In the genomic region with DNA sequence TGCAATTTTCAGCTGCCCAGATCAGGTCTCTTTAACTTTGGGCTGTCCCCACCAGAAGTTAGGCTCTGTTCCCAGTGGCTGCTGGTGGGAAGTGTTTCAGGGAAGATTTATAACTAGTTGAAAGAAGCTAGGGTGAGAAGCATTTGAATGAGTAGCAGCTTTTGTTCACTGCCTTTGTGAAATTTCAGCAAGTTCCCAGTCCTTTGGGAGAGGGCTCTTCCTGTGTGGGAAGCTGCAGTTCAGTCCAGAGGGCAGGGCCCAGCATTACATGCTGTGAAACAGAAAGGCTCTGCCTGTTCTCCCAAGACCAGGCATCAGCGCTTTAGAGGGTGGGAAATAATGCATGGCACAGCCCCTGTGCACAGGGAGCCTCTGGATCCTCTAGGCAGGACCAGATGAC, we compare ENCODE assay signal across 21 cellular contexts. TPM values are rescaled to one million over a fixed set of nuclear protein-coding genes. Genes with fewer than 3 reads are reported as not detected.
DNase-seq lines count a peak whose midpoint lies in the region; ATAC-seq and TF ChIP-seq lines count a peak whose summit lies in the region.
"Had no signal": no experiment of that assay in that cellular context is flagged by ENCODE, and none has a peak within 500 bp of the region (broad histone marks: within the 10 kb centered on the region; RNA-seq: fewer than 3 reads in every experiment).

No MANE protein-coding gene starts in this region.

- H3K4me3 Mint-ChIP-seq in progenitor cell of endocrine pancreas (ENCODE audit: low read depth), result no peak overlapping the region
- H3K4me3 Mint-ChIP-seq: H9, IgD-negative memory B cell had no signal

- in situ Hi-C loops in SK-MEL-5 (cut with HindIII; ENCODE audit: low pct_unique_long_range_greater_than_20kb, low sequenced_read_pairs), result no loop called here

- ATAC-seq in GM19035 (IDR thresholded peaks at IDR 0.05; ENCODE audit: unreplicated experiment) (no peak), HG02588 (IDR thresholded peaks at IDR 0.05; ENCODE audit: unreplicated experiment) (no peak)
- ATAC-seq: PC-3 had no signal

- H3K27ac ChIP-seq in caudate nucleus (ENCODE audit: low read depth, low read length), result peak overlapping the region; percentile 73
- H3K27ac ChIP-seq: C4-2B, HL-60 had no signal

- no peaks in the 10 kb centered on the region for H3K27me3 Mint-ChIP-seq in progenitor cell of endocrine pancreas
- H3K27me3 Mint-ChIP-seq: IgD-negative memory B cell had no signal

- TF ChIP-seq CTCF in progenitor cell of endocrine pancreas (IDR thresholded peaks at IDR 0.05; ENCODE audit: unreplicated experiment), result no peak

- H3K9me3 Mint-ChIP-seq in progenitor cell of endocrine pancreas (ENCODE audit: low read depth), result no peaks in the 10 kb centered on the region
- H3K9me3 Mint-ChIP-seq: H9, IgD-negative memory B cell had no signal

- peaks cover 23% of the 10 kb centered on the region for H3K36me3 Mint-ChIP-seq in progenitor cell of endocrine pancreas (ENCODE audit: insufficient read depth)

- DNase-seq in SK-MEL-5 (ENCODE audit: low read depth, low spot score), result peak; percentile 70
- DNase-seq in caudate nucleus (lab: John Stamatoyannopoulos, UW), result peak in 5 of 61 donors; percentile 5 to 47 (median 9)
- DNase-seq in medulla oblongata (ENCODE audit: extremely low spot score), result peak; percentile 71
- no peak for DNase-seq in progenitor cell of endocrine pancreas (ENCODE audit: low spot score, unreplicated experiment)
- DNase-seq in NK-92 (lab: John Stamatoyannopoulos, UW; ENCODE audit: unreplicated experiment), result no peak
- DNase-seq: AML-193, DMS79 treated with DMSO at 0.1 percent for 48 hours, H9, Karpas-422, NCI-H1417 treated with DMSO at 0.1 percent for 48 hours, NCI-H187 treated with DMSO at 0.1 percent for 48 hours, NCI-H2227 treated with DMSO at 0.1 percent for 48 hours, NCI-H524 treated with DMSO at 0.1 percent for 48 hours, PC-3, RPMI8226, SHP77 treated with DMSO at 0.1 percent for 48 hours had no signal

- peak overlapping the region; percentile 71 for H3K27ac Mint-ChIP-seq in progenitor cell of endocrine pancreas
- H3K27ac Mint-ChIP-seq: H9 had no signal

- peaks cover 18% of the 10 kb centered on the region for H3K4me1 Mint-ChIP-seq in progenitor cell of endocrine pancreas (ENCODE audit: low read depth)
- H3K4me1 Mint-ChIP-seq: H9, IgD-negative memory B cell had no signal

RNA-seq across cellular contexts. Expression of gene PROCA1, which starts 17.8 kb away (rescaled TPM):
- 0.16 TPM in 1 of 2 replicates, not detected in the other for total RNA-seq in SK-MEL-5 (2014; rRNA removed; shearing (Covaris generic))
- 0.39 TPM in 1 of 2 replicates, not detected in the other for polyA plus RNA-seq in SK-MEL-5 (2015; cell fraction: cytosol; rRNA removed)
- 5.4 and 5.7 TPM in 2 replicates for polyA plus RNA-seq in SK-MEL-5 (2015; cell fraction: nucleus; rRNA removed)
- 15.2 and 16.3 TPM in 2 replicates for total RNA-seq in progenitor cell of endocrine pancreas

RNA-seq across cellular contexts. Expression of gene RAB34, which starts 23.8 kb away (rescaled TPM):
- 89.9 and 93.4 TPM in 2 replicates for total RNA-seq in SK-MEL-5 (2014; rRNA removed; shearing (Covaris generic))
- 91.3 and 123 TPM in 2 replicates for polyA plus RNA-seq in SK-MEL-5 (2015; cell fraction: cytosol; rRNA removed)
- polyA plus RNA-seq in SK-MEL-5 (2015; cell fraction: nucleus; rRNA removed), result 159 and 165 TPM in 2 replicates
- total RNA-seq in progenitor cell of endocrine pancreas, result 147 and 150 TPM in 2 replicates

RNA-seq across cellular contexts. Expression of gene RPL23A, which starts 25.9 kb away (rescaled TPM):
- 965 and 1,109 TPM in 2 replicates for total RNA-seq in SK-MEL-5 (2014; rRNA removed; shearing (Covaris generic))
- polyA plus RNA-seq in SK-MEL-5 (2015; cell fraction: cytosol; rRNA removed), result 260 and 377 TPM in 2 replicates
- 146 and 154 TPM in 2 replicates for polyA plus RNA-seq in SK-MEL-5 (2015; cell fraction: nucleus; rRNA removed)
- 1,486 and 1,562 TPM in 2 replicates for total RNA-seq in progenitor cell of endocrine pancreas

RNA-seq across cellular contexts. Expression of gene SUPT6H, which starts 31.9 kb away (rescaled TPM):
- total RNA-seq in SK-MEL-5 (2014; rRNA removed; shearing (Covaris generic)), result 38.6 and 47.1 TPM in 2 replicates
- polyA plus RNA-seq in SK-MEL-5 (2015; cell fraction: cytosol; rRNA removed), result 38.0 and 46.8 TPM in 2 replicates
- polyA plus RNA-seq in SK-MEL-5 (2015; cell fraction: nucleus; rRNA removed), result 85.5 and 108 TPM in 2 replicates
- total RNA-seq in progenitor cell of endocrine pancreas, result 80.0 and 88.0 TPM in 2 replicates

RNA-seq across cellular contexts. Expression of gene SDF2, which starts 32.2 kb away (rescaled TPM):
- 61.3 and 66.1 TPM in 2 replicates for total RNA-seq in SK-MEL-5 (2014; rRNA removed; shearing (Covaris generic))
- polyA plus RNA-seq in SK-MEL-5 (2015; cell fraction: cytosol; rRNA removed), result 48.6 and 63.1 TPM in 2 replicates
- polyA plus RNA-seq in SK-MEL-5 (2015; cell fraction: nucleus; rRNA removed), result 21.7 and 33.5 TPM in 2 replicates
- total RNA-seq in progenitor cell of endocrine pancreas, result 53.3 and 57.9 TPM in 2 replicates

Comparison
In these comparisons a context has a peak if more than half of its experiments do, and no peak if none do; other contexts are left out.
1. DNase-seq: peak in SK-MEL-5 (single experiment) and medulla oblongata (single experiment); none in progenitor cell of endocrine pancreas (single experiment) and NK-92 (single experiment).
2. RNA of gene PROCA1, which starts 17.8 kb away (total RNA-seq): 15.2 to 16.3 TPM in progenitor cell of endocrine pancreas; 0.16 TPM in SK-MEL-5; every median in the first group is over 10 times any median in the second.